Comparison of ENCODE assay signal across 9 cellular contexts in the genomic region with DNA sequence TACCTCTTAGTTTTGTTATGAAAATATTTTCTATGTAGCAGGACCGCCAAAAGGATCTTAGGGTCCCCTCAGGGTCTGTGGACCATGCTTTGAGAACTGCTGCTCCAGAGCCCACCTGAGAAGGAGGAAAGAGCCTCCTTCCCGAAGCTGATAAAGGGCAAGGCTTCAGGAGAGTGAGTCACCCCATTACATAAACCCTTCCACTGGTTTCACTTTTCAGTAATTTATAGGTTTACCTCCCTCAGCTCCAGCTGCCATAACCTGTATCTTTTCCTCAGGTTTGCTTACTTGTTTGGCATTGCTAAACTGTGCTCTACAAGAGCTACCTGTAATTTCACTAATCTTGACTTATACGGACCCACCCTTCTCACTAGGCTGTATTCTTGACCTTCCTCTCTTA. TPM values are rescaled to one million over a fixed set of nuclear protein-coding genes. Genes with fewer than 3 reads are reported as not detected.
A peak's percentile ranks its signal among the peaks of the same experiment; 100 is the strongest.
DNase-seq lines count a peak whose midpoint lies in the region; ATAC-seq, FAIRE-seq and TF ChIP-seq lines count a peak whose summit lies in the region.
"Had no signal": no experiment of that assay in that cellular context is flagged by ENCODE, and none has a peak within 500 bp of the region (broad histone marks: within the 10 kb centered on the region; RNA-seq: fewer than 3 reads in every experiment).

No MANE protein-coding gene starts in this region.

- H3K4me1 Mint-ChIP-seq in activated CD8-positive, alpha-beta T cell treated with anti-CD3 and anti-CD28 coated beads for 36 hours (ENCODE audit: low read depth), result peaks cover 23% of the 10 kb centered on the region

- ATAC-seq in activated CD8-positive, alpha-beta T cell treated with anti-CD3 and anti-CD28 coated beads for 36 hours, result no peak
- no peak for ATAC-seq in GM19035 (IDR thresholded peaks at IDR 0.05; ENCODE audit: unreplicated experiment)

- peaks cover 17% of the 10 kb centered on the region for H3K4me1 ChIP-seq in ACC112 (ENCODE audit: control insufficient read depth, insufficient read depth, low read length, unreplicated experiment)

- H3K36me3 ChIP-seq in ACC112 (ENCODE audit: insufficient read depth, low read length), result no peaks in the 10 kb centered on the region

- FAIRE-seq in RCC 7860 (lab: Jason Lieb, UNC), result no peak

- POLR2A ChIA-PET in activated CD8-positive, alpha-beta T cell treated with anti-CD3 and anti-CD28 coated beads for 36 hours (lab: Charles Lee), result interaction anchor here (0.9 kb wide), 1 partner anchor 15 kb away, joined by 3 read pairs; no protein-coding TSS in a partner anchor

- peak; percentile 26 for DNase-seq in RCC 7860 (ENCODE audit: low spot score)
- DNase-seq in iris pigment epithelial cell (ENCODE audit: low read depth), result peak; percentile 56
- DNase-seq in T1000 (lab: John Stamatoyannopoulos, UW), result no peak
- DNase-seq in activated CD8-positive, alpha-beta T cell treated with anti-CD3 and anti-CD28 coated beads for 36 hours, result no peak

- no peak for TF ChIP-seq CTCF in activated CD8-positive, alpha-beta T cell treated with anti-CD3 and anti-CD28 coated beads for 36 hours (IDR thresholded peaks at IDR 0.05)

- H3K79me2 ChIP-seq in ACC112 (ENCODE audit: control insufficient read depth, insufficient read depth, low read length, unreplicated experiment), result peaks cover 80% of the 10 kb centered on the region

- H3K27ac ChIP-seq in ACC112 (ENCODE audit: low read depth, low read length), result no peak overlapping the region
- H3K27ac ChIP-seq: HL-60, SK-N-MC had no signal

- no peaks in the 10 kb centered on the region for H3K9me3 Mint-ChIP-seq in activated CD8-positive, alpha-beta T cell treated with anti-CD3 and anti-CD28 coated beads for 36 hours

- intact Hi-C loops in activated CD8-positive, alpha-beta T cell treated with anti-CD3 and anti-CD28 coated beads for 36 hours (cut with micrococcal nuclease), result no loop called here

- no peak overlapping the region for H3K4me3 Mint-ChIP-seq in activated CD8-positive, alpha-beta T cell treated with anti-CD3 and anti-CD28 coated beads for 36 hours
- H3K4me3 Mint-ChIP-seq: B cell had no signal

- H3K36me3 Mint-ChIP-seq in activated CD8-positive, alpha-beta T cell treated with anti-CD3 and anti-CD28 coated beads for 36 hours (ENCODE audit: low read depth), result peaks cover 14% of the 10 kb centered on the region

- CTCF ChIA-PET in activated CD8-positive, alpha-beta T cell treated with anti-CD3 and anti-CD28 coated beads for 36 hours (lab: Charles Lee), result interaction anchor here (1.5 kb wide), 2 partner anchors 10 to 130 kb away, joined by 5 to 6 read pairs; no protein-coding TSS in a partner anchor

- H3K27me3 ChIP-seq in ACC112 (ENCODE audit: insufficient read depth, low read length), result no peaks in the 10 kb centered on the region

- H3K27me3 Mint-ChIP-seq in activated CD8-positive, alpha-beta T cell treated with anti-CD3 and anti-CD28 coated beads for 36 hours, result no peaks in the 10 kb centered on the region
- H3K27me3 Mint-ChIP-seq: B cell had no signal

- no peak overlapping the region for H3K27ac Mint-ChIP-seq in activated CD8-positive, alpha-beta T cell treated with anti-CD3 and anti-CD28 coated beads for 36 hours
- H3K27ac Mint-ChIP-seq: B cell had no signal

- H2AFZ ChIP-seq in ACC112 (ENCODE audit: low read length, unreplicated experiment), result no peak overlapping the region

- H3K4me3 ChIP-seq in ACC112 (ENCODE audit: low read depth, low read length), result peak overlapping the region; percentile 41; the same call in 1 of the 2 replicates
- H3K4me3 ChIP-seq: SK-N-MC had no signal

RNA-seq across cellular contexts. Expression of a gene that starts 6.6 kb away (rescaled TPM):
- total RNA-seq in activated CD8-positive, alpha-beta T cell treated with anti-CD3 and anti-CD28 coated beads for 36 hours, result 10 to 100 TPM; 32.2 to 36.6 TPM

RNA-seq across cellular contexts. Expression of a gene that starts 45.4 kb away (rescaled TPM):
- 10 to 100 TPM; 11.6 to 14.9 TPM for total RNA-seq in activated CD8-positive, alpha-beta T cell treated with anti-CD3 and anti-CD28 coated beads for 36 hours

RNA-seq across cellular contexts. Expression of a gene that starts 45.5 kb away (rescaled TPM):
- 10 to 100 TPM; 14.7 to 17.0 TPM for total RNA-seq in activated CD8-positive, alpha-beta T cell treated with anti-CD3 and anti-CD28 coated beads for 36 hours

RNA-seq across cellular contexts. Expression of a gene that starts 57.8 kb away (rescaled TPM):
- total RNA-seq in activated CD8-positive, alpha-beta T cell treated with anti-CD3 and anti-CD28 coated beads for 36 hours, result 10 to 100 TPM; 69.6 to 76.3 TPM

RNA-seq across cellular contexts. Expression of a gene that starts 57.8 kb away (rescaled TPM):
- 10 to 100 TPM; 30.4 to 33.7 TPM for total RNA-seq in activated CD8-positive, alpha-beta T cell treated with anti-CD3 and anti-CD28 coated beads for 36 hours

Comparison
In these comparisons a context has a peak if more than half of its experiments do, and no peak if none do; other contexts are left out.
1. DNase-seq: peak in RCC 7860 (single experiment) and iris pigment epithelial cell (single experiment); none in T1000 (single experiment) and activated CD8-positive, alpha-beta T cell treated with anti-CD3 and anti-CD28 coated beads for 36 hours (single experiment).